Comparison of ENCODE assay signal across 24 cellular contexts in genomic region chr3:110026421-110026820, GRCh38.
"Had no signal": no experiment of that assay in that cellular context is flagged by ENCODE, and none has a peak within 500 bp of the region (broad histone marks: within the 10 kb centered on the region; RNA-seq: fewer than 3 reads in every experiment).

No MANE protein-coding gene starts in this region.

- DNase-seq: activated CD4-positive, alpha-beta T cell treated with anti-CD3 and anti-CD28 coated beads for 4 hours; activated CD4-positive, alpha-beta T cell treated with anti-CD3 and anti-CD28 coated beads, Interleukin-2, amount 50 U/mL, for 4 hours; activated effector memory CD4-positive, alpha-beta T cell treated with anti-CD3 and anti-CD28 coated beads, Interleukin-2, amount 50 U/mL, for 16 hours; activated naive CD4-positive, alpha-beta T cell treated with anti-CD3 and anti-CD28 coated beads for 36 hours; activated naive CD8-positive, alpha-beta T cell treated with anti-CD3 and anti-CD28 coated beads for 36 hours; activated T-cell treated with anti-CD3 and anti-CD28 coated beads for 4 hours; adrenal gland; aorta; cortex of kidney; foreskin melanocyte; heart right ventricle; left cardiac atrium; mammary epithelial cell; naive B cell; nephron progenitor cell; ovary; right lobe of liver; stimulated activated CD4-positive, alpha-beta T cell treated with anti-CD3 and anti-CD28 coated beads, Interleukin-2, amount 100 ng/mL, for 48 hours; stimulated activated naive CD4-positive, alpha-beta T cell treated with Interleukin-2 at 50 U/mL for 16 hours; T-helper 9 cell; testis; transverse colon had no signal

- ATAC-seq: heart right ventricle, left cardiac atrium, right lobe of liver had no signal

- H3K27me3 ChIP-seq: adrenal gland, heart right ventricle, neutrophil, ovary, right lobe of liver, testis, transverse colon had no signal

- H3K4me1 ChIP-seq: adrenal gland, heart right ventricle, right lobe of liver, testis, transverse colon had no signal

- H3K9me3 ChIP-seq: adrenal gland, neutrophil, ovary, right lobe of liver, testis had no signal

- H3K27ac ChIP-seq: adrenal gland, neutrophil, ovary, right lobe of liver, testis, transverse colon, VCaP had no signal

- H3K36me3 ChIP-seq: adrenal gland, heart right ventricle, neutrophil, ovary, right lobe of liver, transverse colon had no signal

- H3K4me3 ChIP-seq: adrenal gland, heart right ventricle, ovary, right lobe of liver, testis, transverse colon had no signal
